ENCODE assay signal across 34 cellular contexts in genomic region chr2:34734042-34734441, GRCh38.
"Had no signal": no experiment of that assay in that cellular context is flagged by ENCODE, and none has a peak within 500 bp of the region (broad histone marks: within the 10 kb centered on the region; RNA-seq: fewer than 3 reads in every experiment).

No MANE protein-coding gene starts in this region.

- H3K9me3 ChIP-seq: adrenal gland, body of pancreas, colonic mucosa, esophagus squamous epithelium, stomach, thyroid gland, upper lobe of right lung had no signal

- H3K36me3 ChIP-seq: adrenal gland, colonic mucosa, esophagus squamous epithelium, stomach, thyroid gland, upper lobe of right lung had no signal

- DNase-seq: activated CD4-positive, alpha-beta memory T cell treated with anti-CD3 and anti-CD28 coated beads for 36 hours; activated CD4-positive, alpha-beta T cell treated with anti-CD3 and anti-CD28 coated beads, Interleukin-2, amount 10 ng/mL, durations not matched to agents 24 days and 14 days; activated CD8-positive, alpha-beta memory T cell treated with anti-CD3 and anti-CD28 coated beads, Interleukin-2, amount 50 U/mL, for 4 hours; activated effector memory CD4-positive, alpha-beta T cell treated with anti-CD3 and anti-CD28 coated beads, Interleukin-2, amount 50 U/mL, for 16 hours; activated naive CD4-positive, alpha-beta T cell treated with anti-CD3 and anti-CD28 coated beads for 36 hours; activated naive CD8-positive, alpha-beta T cell treated with anti-CD3 and anti-CD28 coated beads for 36 hours; activated T-cell treated with anti-CD3 and anti-CD28 coated beads, Interleukin-2, amount 50 U/mL, for 1 hour; adrenal gland; aorta; body of pancreas; cerebellar nuclear complex; colonic mucosa; effector CD8-positive, alpha-beta T cell; esophagus squamous epithelium; immature natural killer cell; kidney; left colon; midbrain; naive thymus-derived CD4-positive, alpha-beta T cell; posterior cingulate gyrus; right cardiac atrium; stimulated activated CD4-positive, alpha-beta T cell treated with anti-CD3 and anti-CD28 coated beads, Interleukin-15, amount 100 ng/mL, for 24 hours; stimulated activated CD4-positive, alpha-beta T cell treated with anti-CD3 and anti-CD28 coated beads, Interleukin-2, amount 100 ng/mL, for 24 hours; stimulated activated naive B cell treated with anti-CD40 and anti-IgM and Interleukin-4, amounts not matched to agents 10 μg/mL and 1 μg/mL and 100 μg/mL, for 72 hours; stomach; T-helper 9 cell; thyroid gland; upper lobe of right lung had no signal

- H3K27ac ChIP-seq: adrenal gland, colonic mucosa, epithelial cell of prostate, esophagus squamous epithelium, stomach, thyroid gland, upper lobe of right lung, VCaP had no signal

- H3K4me1 ChIP-seq: adrenal gland, body of pancreas, colonic mucosa, esophagus squamous epithelium, stomach, thyroid gland, upper lobe of right lung had no signal

- H3K27me3 ChIP-seq: adrenal gland, body of pancreas, colonic mucosa, esophagus squamous epithelium, stomach, thyroid gland, upper lobe of right lung had no signal

- ATAC-seq: activated CD4-positive, CD25-positive, alpha-beta regulatory T cell treated with anti-CD3 and anti-CD28 coated beads, Interleukin-2, amount 50 U/mL, for 24 hours; body of pancreas; left colon; naive thymus-derived CD4-positive, alpha-beta T cell; right cardiac atrium; stimulated activated naive B cell treated with anti-CD40 and anti-IgM and Interleukin-4, amounts not matched to agents 10 μg/mL and 1 μg/mL and 100 μg/mL, for 72 hours; upper lobe of right lung had no signal

- FAIRE-seq: endometrium, frontal cortex, kidney, TTC549 had no signal

- H3K4me3 ChIP-seq: adrenal gland, body of pancreas, colonic mucosa, esophagus squamous epithelium, stomach, thyroid gland, upper lobe of right lung had no signal
